ENCODE assay signal across 11 cellular contexts in the genomic region with DNA sequence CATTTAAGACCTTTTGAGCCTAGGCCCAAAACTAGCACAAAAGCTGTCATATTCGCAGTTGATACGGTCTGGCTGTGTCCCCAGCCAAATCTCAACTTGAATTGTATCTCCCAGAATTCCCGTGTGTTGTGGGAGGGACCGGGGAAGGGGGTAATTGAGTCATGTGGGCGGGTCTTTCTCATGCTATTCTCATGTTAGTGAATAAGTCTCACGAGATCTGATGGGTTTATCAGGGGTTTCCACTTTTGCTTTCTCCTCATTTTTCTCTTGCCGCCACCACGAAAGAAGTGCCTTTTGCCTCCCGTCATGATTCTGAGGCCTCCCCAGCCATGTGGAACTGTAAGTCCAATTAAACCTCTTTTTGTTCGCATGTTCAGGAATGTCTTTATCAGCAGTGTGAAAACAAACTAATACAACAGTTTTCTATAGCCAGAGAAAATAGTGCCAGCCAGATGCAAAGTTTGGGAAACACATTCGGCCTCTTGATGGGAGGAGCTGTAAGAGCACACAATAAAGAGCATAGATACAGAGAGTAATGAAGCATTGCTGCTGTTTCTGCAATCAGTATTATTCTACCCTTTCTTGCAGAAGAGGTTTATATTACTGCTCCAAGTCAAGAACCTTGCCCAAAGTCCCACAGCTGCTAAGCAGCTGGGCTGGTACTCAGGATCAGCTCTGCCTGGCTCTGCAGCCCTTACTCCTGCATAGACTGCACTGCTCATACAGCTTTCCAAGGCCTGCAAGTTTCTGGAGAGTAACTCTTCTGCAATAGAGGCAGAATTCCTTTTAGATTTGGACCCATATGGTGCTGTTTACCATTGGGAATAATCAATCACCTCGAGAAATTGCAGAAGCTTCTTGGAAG. TPM values are rescaled to one million over a fixed set of nuclear protein-coding genes. Genes with fewer than 3 reads are reported as not detected.
DNase-seq lines count a peak whose midpoint lies in the region; ATAC-seq and TF ChIP-seq lines count a peak whose summit lies in the region.
"Had no signal": no experiment of that assay in that cellular context is flagged by ENCODE, and none has a peak within 500 bp of the region (broad histone marks: within the 10 kb centered on the region; RNA-seq: fewer than 3 reads in every experiment).

No MANE protein-coding gene starts in this region.

- H2AFZ ChIP-seq in smooth muscle cell (ENCODE audit: low read depth): peak overlapping the region; percentile 17

- H3K27ac Mint-ChIP-seq in activated T-cell treated with anti-CD3 and anti-CD28 coated beads, Interleukin-2, amount 50 U/mL, for 72 hours: no peak overlapping the region
- H3K27ac Mint-ChIP-seq: stimulated activated naive CD8-positive, alpha-beta T cell treated with anti-CD3 and anti-CD28 coated beads, Interleukin-15, amount 100 ng/mL, for 72 hours had no signal

- peaks cover 1 to 2% of the 10 kb centered on the region in 2 donors for H3K9me3 Mint-ChIP-seq in activated T-cell treated with anti-CD3 and anti-CD28 coated beads, Interleukin-2, amount 50 U/mL, for 72 hours

- no peaks in the 10 kb centered on the region for H3K27me3 Mint-ChIP-seq in activated T-cell treated with anti-CD3 and anti-CD28 coated beads, Interleukin-2, amount 50 U/mL, for 72 hours (ENCODE audit: low read depth)
- H3K27me3 Mint-ChIP-seq: stimulated activated naive CD8-positive, alpha-beta T cell treated with anti-CD3 and anti-CD28 coated beads, Interleukin-15, amount 100 ng/mL, for 72 hours had no signal

- ATAC-seq in HG03108 (IDR thresholded peaks at IDR 0.05; ENCODE audit: unreplicated experiment) (no peak), left lung (no peak)
- ATAC-seq in activated T-cell treated with anti-CD3 and anti-CD28 coated beads, Interleukin-2, amount 50 U/mL, for 72 hours (replicated peaks in 1 of 2): no peak
- ATAC-seq: stimulated activated naive CD8-positive, alpha-beta T cell treated with anti-CD3 and anti-CD28 coated beads, Interleukin-15, amount 100 ng/mL, for 72 hours had no signal

- H3K79me2 ChIP-seq in smooth muscle cell (ENCODE audit: low read depth): peaks cover 28% of the 10 kb centered on the region

- intact Hi-C loops in ascending aorta (cut with DNase I) (no loop called here), left lung (cut with DNase I) (no loop called here)

- no peaks in the 10 kb centered on the region for H3F3A ChIP-seq in smooth muscle cell (ENCODE audit: low read depth)

- peak overlapping the region; percentile 61 for H3K4me2 ChIP-seq in smooth muscle cell

- H3K36me3 ChIP-seq in ascending aorta: peaks cover 0 to 16% of the 10 kb centered on the region in 2 donors
- peaks cover 50% of the 10 kb centered on the region for H3K36me3 ChIP-seq in iPS-18a (ENCODE audit: control insufficient read depth, low read depth, low read length)
- H3K36me3 ChIP-seq in smooth muscle cell (ENCODE audit: low read depth): peaks cover 3% of the 10 kb centered on the region
- H3K36me3 ChIP-seq in left lung: peaks cover 0 to 9% of the 10 kb centered on the region in 2 donors

- peak overlapping the region; percentile 3 to 8 for H3K27ac ChIP-seq in ascending aorta
- no peak overlapping the region for H3K27ac ChIP-seq in iPS-18a (ENCODE audit: low read length)
- no peak overlapping the region for H3K27ac ChIP-seq in smooth muscle cell (ENCODE audit: low read depth)
- H3K27ac ChIP-seq in left lung: no peak overlapping the region

- H3K27me3 ChIP-seq in ascending aorta (no peaks in the 10 kb centered on the region), iPS-18a (ENCODE audit: control insufficient read depth, insufficient read depth, low read length) (no peaks in the 10 kb centered on the region), smooth muscle cell (ENCODE audit: low read depth) (no peaks in the 10 kb centered on the region), left lung (no peaks in the 10 kb centered on the region)
- H3K27me3 ChIP-seq: MG63 had no signal

- 38% methylated on average over 12 of the region's 12 CpGs for WGBS in smooth muscle cell (ENCODE audit: low lambda C conversion rate)

- peaks cover 10% of the 10 kb centered on the region for H4K20me1 ChIP-seq in smooth muscle cell (ENCODE audit: low read depth)

- peaks cover 7 to 16% of the 10 kb centered on the region in 2 donors for H3K36me3 Mint-ChIP-seq in activated T-cell treated with anti-CD3 and anti-CD28 coated beads, Interleukin-2, amount 50 U/mL, for 72 hours (ENCODE audit: insufficient read depth in 2 of 2)

- H3K9me3 ChIP-seq in ascending aorta: no peaks in the 10 kb centered on the region
- H3K9me3 ChIP-seq in iPS-18a (ENCODE audit: control insufficient read depth, low read depth, low read length): no peaks in the 10 kb centered on the region
- no peaks in the 10 kb centered on the region for H3K9me3 ChIP-seq in smooth muscle cell (replicated peaks; ENCODE audit: low read depth)
- no peaks in the 10 kb centered on the region for H3K9me3 ChIP-seq in left lung

- H3K4me3 ChIP-seq in ascending aorta (peak overlapping the region; percentile 12 to 55), iPS-18a (ENCODE audit: low read length) (peak overlapping the region; percentile 74), smooth muscle cell (peak overlapping the region; percentile 26), left lung (peak overlapping the region in 1 of 2 donors; percentile 1)
- H3K4me3 ChIP-seq: MG63 had no signal

- H3K4me1 ChIP-seq in ascending aorta: peaks cover 2 to 9% of the 10 kb centered on the region in 2 donors
- peaks cover 28% of the 10 kb centered on the region for H3K4me1 ChIP-seq in iPS-18a (ENCODE audit: control insufficient read depth, low read depth, low read length)
- H3K4me1 ChIP-seq in smooth muscle cell (ENCODE audit: low read depth): peaks cover 30% of the 10 kb centered on the region
- peaks cover 0 to 29% of the 10 kb centered on the region in 2 donors for H3K4me1 ChIP-seq in left lung

- H3K9ac ChIP-seq in iPS-18a (ENCODE audit: low read length): peak overlapping the region; percentile 51
- no peak overlapping the region for H3K9ac ChIP-seq in smooth muscle cell (ENCODE audit: low read depth)

- TF ChIP-seq CTCF in ascending aorta (IDR thresholded peaks at IDR 0.05): no peak
- no peak for TF ChIP-seq CTCF in smooth muscle cell (IDR thresholded peaks at IDR 0.05; ENCODE audit: borderline replicate concordance, insufficient read depth, poor library complexity, severe bottlenecking)
- TF ChIP-seq CTCF in left lung (IDR thresholded peaks at IDR 0.05): no peak

- peaks cover 37% of the 10 kb centered on the region for H3K4me1 Mint-ChIP-seq in activated T-cell treated with anti-CD3 and anti-CD28 coated beads, Interleukin-2, amount 50 U/mL, for 72 hours (ENCODE audit: low read depth)

- DNase-seq in HCEC 1CT: peak; percentile 42
- peak in 1 of 2 donors; percentile 71 for DNase-seq in ascending aorta (ENCODE audit: low spot score in 2 of 2)
- DNase-seq in smooth muscle cell (lab: John Stamatoyannopoulos, UW; ENCODE audit: unreplicated experiment): no peak
- DNase-seq in left lung: no peak
- DNase-seq in activated T-cell treated with anti-CD3 and anti-CD28 coated beads, Interleukin-2, amount 50 U/mL, for 72 hours: no peak
- DNase-seq: DMS53; MG63; RPMI8226; stimulated activated naive CD8-positive, alpha-beta T cell treated with anti-CD3 and anti-CD28 coated beads, Interleukin-15, amount 100 ng/mL, for 72 hours had no signal

- H3K4me3 Mint-ChIP-seq in activated T-cell treated with anti-CD3 and anti-CD28 coated beads, Interleukin-2, amount 50 U/mL, for 72 hours: no peak overlapping the region
- H3K4me3 Mint-ChIP-seq: stimulated activated naive CD8-positive, alpha-beta T cell treated with anti-CD3 and anti-CD28 coated beads, Interleukin-15, amount 100 ng/mL, for 72 hours had no signal

RNA-seq across cellular contexts. Expression of gene ZNF195, which starts 2.0 kb away (rescaled TPM):
- total RNA-seq in ascending aorta (1.3 TPM), smooth muscle cell (22.0 and 35.2 TPM in 2 replicates), left lung (10 to 100 TPM; 19.6 to 26.4 TPM)
- 12.0 and 18.0 TPM in 2 replicates for polyA plus RNA-seq in smooth muscle cell
- total RNA-seq in activated T-cell treated with anti-CD3 and anti-CD28 coated beads, Interleukin-2, amount 50 U/mL, for 72 hours: 10 to 100 TPM; 30.9 to 38.7 TPM

Comparison
In these comparisons a context has a peak if more than half of its experiments do, and no peak if none do; other contexts are left out.
1. H3K27ac ChIP-seq: peak in ascending aorta (2 of 2); none in iPS-18a (single experiment), smooth muscle cell (single experiment) and left lung (0 of 2).